In genomic region chr17:19762515-19762961, GRCh38 we compare ENCODE assay signal across 8 cellular contexts. TPM values are rescaled to one million over a fixed set of nuclear protein-coding genes. Genes with fewer than 3 reads are reported as not detected.
DNase-seq lines count a peak whose midpoint lies in the region; ATAC-seq and TF ChIP-seq lines count a peak whose summit lies in the region.

No MANE protein-coding gene starts in this region.

- peak; percentile 71 for TF ChIP-seq CTCF in endothelial cell (IDR thresholded peaks at IDR 0.05; ENCODE audit: unreplicated experiment)

- peaks cover 2% of the 10 kb centered on the region for H3K27me3 Mint-ChIP-seq in activated CD8-positive, alpha-beta T cell treated with anti-CD3 and anti-CD28 coated beads, Interleukin-2, amount 10 ng/mL, durations not matched to agents 7 days and 5 days (ENCODE audit: low read depth)
- H3K27me3 Mint-ChIP-seq in endothelial cell (ENCODE audit: unreplicated experiment), result peaks cover 6% of the 10 kb centered on the region

- H3K36me3 Mint-ChIP-seq in activated CD8-positive, alpha-beta T cell treated with anti-CD3 and anti-CD28 coated beads, Interleukin-2, amount 10 ng/mL, durations not matched to agents 7 days and 5 days (ENCODE audit: low read depth), result no peaks in the 10 kb centered on the region
- no peaks in the 10 kb centered on the region for H3K36me3 Mint-ChIP-seq in endothelial cell (ENCODE audit: low read depth, unreplicated experiment)

- peak; percentile 5 for DNase-seq in NK-92 treated with Interleukin-12 subunit alpha and Interleukin-12 subunit beta, amount 100 ng/mL, for 24 hours (lab: John Stamatoyannopoulos, UW)
- DNase-seq in NK-92 (lab: John Stamatoyannopoulos, UW; ENCODE audit: unreplicated experiment) (no peak), NCI-H510A treated with DMSO at 0.1 percent for 48 hours (lab: John Stamatoyannopoulos, UW) (peak; percentile 42), endothelial cell (ENCODE audit: low spot score) (peak; percentile 88), mucosa of gallbladder (ENCODE audit: low spot score) (peak; percentile 62), HK-2 (ENCODE audit: unreplicated experiment) (no peak)
- peak; percentile 33 for DNase-seq in activated CD8-positive, alpha-beta T cell treated with anti-CD3 and anti-CD28 coated beads, Interleukin-2, amount 10 ng/mL, durations not matched to agents 7 days and 5 days
- DNase-seq in stimulated activated CD8-positive, alpha-beta memory T cell treated with anti-CD3 and anti-CD28 coated beads, Interleukin-7, amount 100 ng/mL, for 4 hours (ENCODE audit: low read depth in 2 of 2), result peak; percentile 11 to 36

- no peak overlapping the region for H3K27ac Mint-ChIP-seq in activated CD8-positive, alpha-beta T cell treated with anti-CD3 and anti-CD28 coated beads, Interleukin-2, amount 10 ng/mL, durations not matched to agents 7 days and 5 days
- H3K27ac Mint-ChIP-seq in endothelial cell (ENCODE audit: unreplicated experiment), result no peak overlapping the region

- peaks cover 3% of the 10 kb centered on the region for H3K4me1 Mint-ChIP-seq in activated CD8-positive, alpha-beta T cell treated with anti-CD3 and anti-CD28 coated beads, Interleukin-2, amount 10 ng/mL, durations not matched to agents 7 days and 5 days (ENCODE audit: low read depth)
- no peaks in the 10 kb centered on the region for H3K4me1 Mint-ChIP-seq in endothelial cell (ENCODE audit: unreplicated experiment)

- no peaks in the 10 kb centered on the region for H3K9me3 Mint-ChIP-seq in activated CD8-positive, alpha-beta T cell treated with anti-CD3 and anti-CD28 coated beads, Interleukin-2, amount 10 ng/mL, durations not matched to agents 7 days and 5 days (ENCODE audit: insufficient read depth)
- no peaks in the 10 kb centered on the region for H3K9me3 Mint-ChIP-seq in endothelial cell (ENCODE audit: unreplicated experiment)

- H3K4me3 Mint-ChIP-seq in activated CD8-positive, alpha-beta T cell treated with anti-CD3 and anti-CD28 coated beads, Interleukin-2, amount 10 ng/mL, durations not matched to agents 7 days and 5 days, result no peak overlapping the region
- no peak overlapping the region for H3K4me3 Mint-ChIP-seq in endothelial cell (ENCODE audit: unreplicated experiment)

- CTCF ChIA-PET in activated CD8-positive, alpha-beta T cell treated with anti-CD3 and anti-CD28 coated beads, Interleukin-2, amount 10 ng/mL, durations not matched to agents 7 days and 5 days (lab: Charles Lee), result interaction anchor here (0.8 to 4.4 kb wide), 7 partner anchors 9 to 400 kb away, joined by 3 to 29 read pairs (median 9); partner anchors contain the start of genes ALDH3A2 and B9D1

- no peak for ATAC-seq in activated CD8-positive, alpha-beta T cell treated with anti-CD3 and anti-CD28 coated beads, Interleukin-2, amount 10 ng/mL, durations not matched to agents 7 days and 5 days

- POLR2A ChIA-PET in activated CD8-positive, alpha-beta T cell treated with anti-CD3 and anti-CD28 coated beads, Interleukin-2, amount 10 ng/mL, durations not matched to agents 7 days and 5 days (lab: Charles Lee), result interaction anchor here (0.7 kb wide), 1 partner anchor 250 kb away, joined by 4 read pairs; no protein-coding TSS in a partner anchor

RNA-seq across cellular contexts. Expression of gene ALDH3A1, which starts 14.4 kb away (rescaled TPM):
- total RNA-seq in activated CD8-positive, alpha-beta T cell treated with anti-CD3 and anti-CD28 coated beads, Interleukin-2, amount 10 ng/mL, durations not matched to agents 7 days and 5 days, result not detected
- 0.31 TPM for total RNA-seq in endothelial cell (ENCODE audit: unreplicated experiment)
- total RNA-seq in mucosa of gallbladder, result 3.4 TPM

RNA-seq across cellular contexts. Expression of gene SLC47A2, which starts 46.2 kb away (rescaled TPM):
- total RNA-seq in activated CD8-positive, alpha-beta T cell treated with anti-CD3 and anti-CD28 coated beads, Interleukin-2, amount 10 ng/mL, durations not matched to agents 7 days and 5 days, result not detected
- total RNA-seq in endothelial cell (ENCODE audit: unreplicated experiment) (not detected), mucosa of gallbladder (not detected)

Comparison
In these comparisons a context has a peak if more than half of its experiments do, and no peak if none do; other contexts are left out.
1. DNase-seq: peak in NK-92 treated with Interleukin-12 subunit alpha and Interleukin-12 subunit beta, amount 100 ng/mL, for 24 hours (single experiment), NCI-H510A treated with DMSO at 0.1 percent for 48 hours (single experiment), activated CD8-positive, alpha-beta T cell treated with anti-CD3 and anti-CD28 coated beads, Interleukin-2, amount 10 ng/mL, durations not matched to agents 7 days and 5 days (single experiment), endothelial cell (single experiment), mucosa of gallbladder (single experiment) and stimulated activated CD8-positive, alpha-beta memory T cell treated with anti-CD3 and anti-CD28 coated beads, Interleukin-7, amount 100 ng/mL, for 4 hours (2 of 2); none in NK-92 (single experiment) and HK-2 (single experiment).